In the genomic region with DNA sequence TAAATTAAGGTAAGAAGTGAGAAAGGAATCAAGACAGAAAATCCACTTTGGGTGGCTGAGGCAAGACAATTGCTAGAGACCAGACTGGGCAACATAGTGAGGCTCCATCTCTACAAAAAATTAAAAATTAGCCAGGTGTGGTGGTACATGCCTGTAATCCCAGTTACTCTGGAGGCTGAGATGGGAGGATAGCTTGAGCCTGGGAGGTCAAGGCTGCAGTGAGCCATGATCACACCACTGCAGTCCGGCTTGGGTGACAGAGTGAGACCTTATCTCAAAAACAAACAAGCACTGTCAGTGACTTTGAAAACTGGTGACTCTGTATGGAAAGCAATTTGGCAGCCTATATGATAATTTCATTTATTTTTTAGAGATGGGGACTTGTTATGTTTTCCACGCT, we compare ENCODE assay signal across 33 cellular contexts.
"Had no signal": no experiment of that assay in that cellular context is flagged by ENCODE, and none has a peak within 500 bp of the region (broad histone marks: within the 10 kb centered on the region; RNA-seq: fewer than 3 reads in every experiment).

No MANE protein-coding gene starts in this region.

- DNase-seq: activated CD4-positive, alpha-beta memory T cell treated with anti-CD3 and anti-CD28 coated beads for 36 hours; activated CD4-positive, alpha-beta T cell treated with anti-CD3 and anti-CD28 coated beads for 36 hours; activated CD4-positive, alpha-beta T cell treated with anti-CD3 and anti-CD28 coated beads, Interleukin-2, amount 10 ng/mL, durations not matched to agents 7 days and 5 days; activated CD8-positive, alpha-beta memory T cell treated with anti-CD3 and anti-CD28 coated beads, Interleukin-2, amount 50 U/mL, for 4 hours; activated gamma-delta T cell treated with Interleukin-2 at 50 U/mL for 16 hours; activated naive CD4-positive, alpha-beta T cell treated with anti-CD3 and anti-CD28 coated beads for 36 hours; activated T-cell treated with anti-CD3 and anti-CD28 coated beads for 4 hours; activated T-cell treated with anti-CD3 and anti-CD28 coated beads, Interleukin-2, amount 50 U/mL, for 4 hours; adrenal gland; body of pancreas; NCI-H1092 treated with DMSO at 0.1 percent for 48 hours; NCI-H1417; NCI-H146; NCI-H187; NCI-H2029 treated with DMSO at 0.1 percent for 48 hours; NCI-H2107; NCI-H2171; NCI-H510A; NCI-H526; NCI-H748 treated with DMSO at 0.1 percent for 48 hours; NK-92 treated with Interleukin-12 subunit alpha and Interleukin-12 subunit beta, amount 100 ng/mL, for 24 hours; SHP77; SJCRH30 had no signal

- H3K27me3 Mint-ChIP-seq: activated CD4-positive, alpha-beta memory T cell treated with anti-CD3 and anti-CD28 coated beads for 36 hours; activated CD4-positive, alpha-beta T cell treated with anti-CD3 and anti-CD28 coated beads for 36 hours; activated CD4-positive, alpha-beta T cell treated with anti-CD3 and anti-CD28 coated beads, Interleukin-2, amount 10 ng/mL, durations not matched to agents 7 days and 5 days had no signal

- ATAC-seq: activated CD4-positive, alpha-beta T cell treated with anti-CD3 and anti-CD28 coated beads for 36 hours; activated CD4-positive, CD25-positive, alpha-beta regulatory T cell treated with anti-CD3 and anti-CD28 coated beads, Interleukin-2, amount 50 U/mL, for 24 hours; activated naive CD4-positive, alpha-beta T cell treated with anti-CD3 and anti-CD28 coated beads, Interleukin-2, amount 50 U/mL, for 72 hours; activated T-cell treated with anti-CD3 and anti-CD28 coated beads, Interleukin-2, amount 50 U/mL, for 4 hours; body of pancreas; Panc1; WTC11 had no signal

- H3K36me3 ChIP-seq: adrenal gland, breast epithelium, SJCRH30 had no signal

- H3K4me3 Mint-ChIP-seq: activated CD4-positive, alpha-beta memory T cell treated with anti-CD3 and anti-CD28 coated beads for 36 hours; activated CD4-positive, alpha-beta T cell treated with anti-CD3 and anti-CD28 coated beads for 36 hours; activated CD4-positive, alpha-beta T cell treated with anti-CD3 and anti-CD28 coated beads, Interleukin-2, amount 10 ng/mL, durations not matched to agents 7 days and 5 days; activated naive CD4-positive, alpha-beta T cell treated with anti-CD3 and anti-CD28 coated beads for 36 hours; activated T-cell treated with anti-CD3 and anti-CD28 coated beads, Interleukin-2, amount 50 U/mL, for 4 hours; activated T-helper 1 cell treated with anti-CD3 and anti-CD28 coated beads, Interleukin-12 subunit alpha, Interleukin-12 subunit beta, Interleukin-2, Interleukin-4 antibody, amounts not matched to agents 30 ng/mL and 10 ng/mL and 1 ng/mL, durations not matched to agents 14 hours and 24 hours and 36 hours; T-helper 2 cell treated with Interferon-gamma antibody and Interleukin-4, amounts not matched to agents 5 μg/mL and 100 μg/mL, for 36 hours; WTC11 had no signal

- FAIRE-seq: astrocyte, TTC549 had no signal

- H3K4me1 ChIP-seq: breast epithelium had no signal

- H3K36me3 Mint-ChIP-seq: WTC11 had no signal

- H3K27me3 ChIP-seq: adrenal gland, body of pancreas, breast epithelium, SJCRH30 had no signal

- H3K9me3 ChIP-seq: adrenal gland, body of pancreas, breast epithelium, SJCRH30 had no signal

- H3K27ac ChIP-seq: adrenal gland, body of pancreas, breast epithelium, SJCRH30, SK-N-MC had no signal

- H3K4me3 ChIP-seq: adrenal gland, body of pancreas, breast epithelium, SJCRH30, SK-N-MC had no signal

- H3K27ac Mint-ChIP-seq: activated CD4-positive, alpha-beta memory T cell treated with anti-CD3 and anti-CD28 coated beads for 36 hours; activated CD4-positive, alpha-beta T cell treated with anti-CD3 and anti-CD28 coated beads for 36 hours; activated CD4-positive, alpha-beta T cell treated with anti-CD3 and anti-CD28 coated beads, Interleukin-2, amount 10 ng/mL, durations not matched to agents 7 days and 5 days; activated naive CD4-positive, alpha-beta T cell treated with anti-CD3 and anti-CD28 coated beads, Interleukin-2, amount 50 U/mL, for 72 hours; activated T-helper 1 cell treated with anti-CD3 and anti-CD28 coated beads, Interleukin-12 subunit alpha, Interleukin-12 subunit beta, Interleukin-2, Interleukin-4 antibody, amounts not matched to agents 30 ng/mL and 10 ng/mL and 1 ng/mL, durations not matched to agents 14 hours and 24 hours and 36 hours; T-helper 2 cell treated with Interferon-gamma antibody and Interleukin-4, amounts not matched to agents 5 μg/mL and 100 μg/mL, for 36 hours had no signal

- H3K9me3 Mint-ChIP-seq: activated CD4-positive, alpha-beta memory T cell treated with anti-CD3 and anti-CD28 coated beads for 36 hours; activated CD4-positive, alpha-beta T cell treated with anti-CD3 and anti-CD28 coated beads, Interleukin-2, amount 10 ng/mL, durations not matched to agents 7 days and 5 days; activated naive CD4-positive, alpha-beta T cell treated with anti-CD3 and anti-CD28 coated beads for 36 hours; activated naive CD4-positive, alpha-beta T cell treated with anti-CD3 and anti-CD28 coated beads, Interleukin-2, amount 50 U/mL, for 72 hours; activated T-cell treated with anti-CD3 and anti-CD28 coated beads, Interleukin-2, amount 50 U/mL, for 4 hours; activated T-helper 1 cell treated with anti-CD3 and anti-CD28 coated beads, Interleukin-12 subunit alpha, Interleukin-12 subunit beta, Interleukin-2, Interleukin-4 antibody, amounts not matched to agents 30 ng/mL and 10 ng/mL and 1 ng/mL, durations not matched to agents 14 hours and 24 hours and 36 hours; T-helper 2 cell treated with Interferon-gamma antibody and Interleukin-4, amounts not matched to agents 5 μg/mL and 100 μg/mL, for 36 hours; WTC11 had no signal
